ENCODE assay signal across 8 cellular contexts in the genomic region with DNA sequence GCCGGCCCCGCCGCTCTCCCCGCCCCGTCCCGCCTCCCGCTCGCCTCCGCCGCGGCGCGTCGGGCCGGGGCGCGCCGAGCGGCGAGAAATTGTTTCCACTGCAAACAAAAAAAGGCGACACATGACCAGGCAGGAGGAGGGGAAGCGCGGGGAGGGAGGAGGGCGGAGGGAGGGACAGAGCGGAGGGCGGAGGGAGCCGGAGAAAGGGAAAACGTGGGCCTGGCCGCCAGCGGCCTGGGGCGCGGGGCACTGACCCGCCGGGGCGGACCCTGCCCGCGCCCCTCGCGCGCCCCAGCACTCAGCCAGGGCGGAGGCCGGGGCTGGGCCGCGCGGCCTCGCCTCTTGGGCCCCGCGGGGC. TPM values are rescaled to one million over a fixed set of nuclear protein-coding genes. Genes with fewer than 3 reads are reported as not detected.
A peak's percentile ranks its signal among the peaks of the same experiment; 100 is the strongest.
DNase-seq lines count a peak whose midpoint lies in the region; ATAC-seq, FAIRE-seq and TF ChIP-seq lines count a peak whose summit lies in the region.

A gene with protein sequence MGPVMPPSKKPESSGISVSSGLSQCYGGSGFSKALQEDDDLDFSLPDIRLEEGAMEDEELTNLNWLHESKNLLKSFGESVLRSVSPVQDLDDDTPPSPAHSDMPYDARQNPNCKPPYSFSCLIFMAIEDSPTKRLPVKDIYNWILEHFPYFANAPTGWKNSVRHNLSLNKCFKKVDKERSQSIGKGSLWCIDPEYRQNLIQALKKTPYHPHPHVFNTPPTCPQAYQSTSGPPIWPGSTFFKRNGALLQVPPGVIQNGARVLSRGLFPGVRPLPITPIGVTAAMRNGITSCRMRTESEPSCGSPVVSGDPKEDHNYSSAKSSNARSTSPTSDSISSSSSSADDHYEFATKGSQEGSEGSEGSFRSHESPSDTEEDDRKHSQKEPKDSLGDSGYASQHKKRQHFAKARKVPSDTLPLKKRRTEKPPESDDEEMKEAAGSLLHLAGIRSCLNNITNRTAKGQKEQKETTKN (minus strand): TSS at position 123 of the 358 bp plus-strand sequence. CDS start 4,757 bp downstream, outside the sequence.

- CTCF ChIA-PET in A549 (lab: Yijun Ruan, JAX) (no interaction called here), WTC11 (lab: Charles Lee) (no interaction called here), mammary epithelial cell (lab: Charles Lee; ENCODE audit: low non-redundant PET) (no interaction called here)

- WGBS in A549 (ENCODE audit: missing lambda C conversion rate): 0% methylated on average over 2 of the region's 48 CpGs
- WGBS in mammary epithelial cell (ENCODE audit: low coverage, missing lambda C conversion rate): no CpG with 5 or more reads among the region's 48 CpGs

- TF ChIP-seq POLR2A in A549 (IDR thresholded peaks at IDR 0.05; ENCODE audit: low read length): no peak; the same call in 1 of the 2 replicates

- H3K4me2 ChIP-seq in A549 (peak within 1 kb of the TSS; percentile 92), mammary epithelial cell (ENCODE audit: insufficient read depth, low read depth, low read length) (peak within 1 kb of the TSS; percentile 96)

- POLR2A ChIA-PET in A549 (lab: Yijun Ruan, JAX): no interaction called here
- POLR2A ChIA-PET in WTC11 (lab: Charles Lee): no interaction called here

- H3K9me3 ChIP-seq in A549: no peaks in the 10 kb centered on the region
- H3K9me3 ChIP-seq in mammary epithelial cell (replicated peaks; ENCODE audit: insufficient read depth, low read length): no peaks in the 10 kb centered on the region

- no peaks in the 10 kb centered on the region for H3K36me3 ChIP-seq in mammary epithelial cell (ENCODE audit: insufficient read depth, low read length)

- H3K27ac Mint-ChIP-seq in WTC11 (peak within 1 kb of the TSS; percentile 98), immature natural killer cell (peak within 1 kb of the TSS; percentile 94 to 98 (median 96))

- no peak for TF ChIP-seq EP300 in A549 (IDR thresholded peaks at IDR 0.05)

- no peaks in the 10 kb centered on the region for H4K20me1 ChIP-seq in mammary epithelial cell (ENCODE audit: insufficient read depth, low read length)

- H3K4me3 ChIP-seq in A549 (peak within 1 kb of the TSS; percentile 96), mammary epithelial cell (replicated peaks in 1 of 3; ENCODE audit: insufficient read depth in 1 of 3, low read depth in 2 of 3, low read length in 3 of 3) (peak within 1 kb of the TSS; percentile 80 to 92 (median 87))

- H3K79me2 ChIP-seq in mammary epithelial cell (ENCODE audit: insufficient read depth, low read length): no peaks in the 10 kb centered on the region

- H3K9ac ChIP-seq in mammary epithelial cell (ENCODE audit: insufficient read depth, low read length): peak within 1 kb of the TSS; percentile 73

- H3K4me1 Mint-ChIP-seq in WTC11: peaks cover 61% of the 10 kb centered on the region
- peaks cover 61 to 68% of the 10 kb centered on the region in 2 donors for H3K4me1 Mint-ChIP-seq in immature natural killer cell

- dilution Hi-C loops in mammary epithelial cell (cut with HindIII; ENCODE audit: low sequenced_read_pairs): no loop called here

- no peaks in the 10 kb centered on the region for H3K9me3 Mint-ChIP-seq in WTC11
- no peaks in the 10 kb centered on the region for H3K9me3 Mint-ChIP-seq in immature natural killer cell

- intact Hi-C loops in mammary epithelial cell (cut with micrococcal nuclease): loop anchor here (5.0 to 10.0 kb wide), 6 partner anchors 198 to 495 kb away; no protein-coding TSS in a partner anchor

- H3K27ac ChIP-seq in A549: peak within 1 kb of the TSS; percentile 93 to 96
- H3K27ac ChIP-seq in mammary epithelial cell (ENCODE audit: insufficient read depth, low read depth, low read length): peak within 1 kb of the TSS; percentile 47

- BruUV-seq in mammary epithelial cell (replicated peaks; lab: Mats Ljungman, UMichigan): no TSS peak

- H3K36me3 Mint-ChIP-seq in WTC11 (peaks cover 32% of the 10 kb centered on the region), immature natural killer cell (peaks cover 4 to 12% (median 8%) of the 10 kb centered on the region in 3 donors)

- DNase-seq in A549 (ENCODE audit: low read depth in 1 of 2, low spot score in 1 of 2): peak; percentile 80 to 87
- peak; percentile 88 for DNase-seq in NCI-H2227 (lab: John Stamatoyannopoulos, UW; ENCODE audit: unreplicated experiment)
- DNase-seq in WTC11 (ENCODE audit: low spot score): peak; percentile 83
- DNase-seq in mammary epithelial cell: peak; percentile 84
- DNase-seq in immature natural killer cell: peak; percentile 82 to 88 (median 87)
- DNase-seq in smooth muscle cell of the brain vasculature (ENCODE audit: low read depth, low spot score): peak; percentile 77

- H3K27me3 Mint-ChIP-seq in WTC11 (ENCODE audit: low read depth): no peaks in the 10 kb centered on the region
- peaks cover 9 to 23% (median 22%) of the 10 kb centered on the region in 3 donors for H3K27me3 Mint-ChIP-seq in immature natural killer cell (ENCODE audit: low read depth in 3 of 3)

- H2AFZ ChIP-seq in mammary epithelial cell (ENCODE audit: low read depth, low read length): peak within 1 kb of the TSS; percentile 91

- H3K4me1 ChIP-seq in A549 (peaks cover 19% of the 10 kb centered on the region), mammary epithelial cell (ENCODE audit: insufficient read depth, low read length) (peaks cover 6% of the 10 kb centered on the region)

- in situ Hi-C loops in mammary epithelial cell (cut with MboI; ENCODE audit: low sequenced_read_pairs in 2 of 2): loop anchor here (25.0 kb wide), 2 partner anchors 380 to 495 kb away; no protein-coding TSS in a partner anchor

- no peak for TF ChIP-seq RAD21 in A549 (conservative IDR thresholded peaks at IDR 0.05 in 1 of 2, IDR thresholded peaks at IDR 0.05 in 1 of 2)

- TF ChIP-seq CTCF in A549 (IDR thresholded peaks at IDR 0.05): no peak
- no peak for TF ChIP-seq CTCF in WTC11 (IDR thresholded peaks at IDR 0.05)
- TF ChIP-seq CTCF in mammary epithelial cell (conservative IDR thresholded peaks at IDR 0.05 in 1 of 2, IDR thresholded peaks at IDR 0.05 in 1 of 2; ENCODE audit: extremely low read depth in 1 of 2, insufficient read depth in 1 of 2, low read depth in 1 of 2, low read length in 2 of 2): no peak

- H3K4me3 Mint-ChIP-seq in WTC11 (peak within 1 kb of the TSS; percentile 89), immature natural killer cell (peak within 1 kb of the TSS; percentile 94 to 99 (median 96))

- peaks cover 2% of the 10 kb centered on the region for H3K27me3 ChIP-seq in mammary epithelial cell (ENCODE audit: insufficient read depth, low read length)

- ATAC-seq in A549: peak; percentile 59 to 77
- ATAC-seq in GM18858 (IDR thresholded peaks at IDR 0.05; ENCODE audit: unreplicated experiment): peak; percentile 30
- ATAC-seq in HG03103 (IDR thresholded peaks at IDR 0.05; ENCODE audit: low read depth, unreplicated experiment): peak; percentile 42
- ATAC-seq in WTC11: peak; percentile 63

- FAIRE-seq in A549 (lab: Jason Lieb, UNC): no peak

TF ChIP-seq in A549, 52 proteins besides CTCF, POLR2A, EP300 and RAD21 (continues in another document):
- no peak for TF ChIP-seq SMC3 (IDR thresholded peaks at IDR 0.05)
- TF ChIP-seq MAZ (IDR thresholded peaks at IDR 0.05; ENCODE audit: borderline replicate concordance, low read depth, low read length): peak; percentile 78; the same call in 1 of the 2 replicates
- TF ChIP-seq, protein P1, sequence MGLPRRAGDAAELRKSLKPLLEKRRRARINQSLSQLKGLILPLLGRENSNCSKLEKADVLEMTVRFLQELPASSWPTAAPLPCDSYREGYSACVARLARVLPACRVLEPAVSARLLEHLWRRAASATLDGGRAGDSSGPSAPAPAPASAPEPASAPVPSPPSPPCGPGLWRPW (IDR thresholded peaks at IDR 0.05): no peak
- no peak for TF ChIP-seq RARB (CRISPR knock-in tag; IDR thresholded peaks at IDR 0.05)
- no peak for TF ChIP-seq ZFP36 (IDR thresholded peaks at IDR 0.05; ENCODE audit: borderline replicate concordance, partially characterized antibody)
- TF ChIP-seq BHLHE40 (IDR thresholded peaks at IDR 0.05; ENCODE audit: low read depth, low read length): no peak
- TF ChIP-seq JUN (IDR thresholded peaks at IDR 0.05): peak in 1 of 2 experiments; percentile 52; a peak in 1 of 5 replicates
- no peak for TF ChIP-seq HDAC2 (IDR thresholded peaks at IDR 0.05)
- no peak for TF ChIP-seq EHMT2 (IDR thresholded peaks at IDR 0.05; ENCODE audit: low read depth)
- no peak for TF ChIP-seq HOXA7 (CRISPR knock-in tag; IDR thresholded peaks at IDR 0.05)
- TF ChIP-seq FOXS1 (CRISPR knock-in tag; IDR thresholded peaks at IDR 0.05): no peak
- no peak for TF ChIP-seq HOXB13 (CRISPR knock-in tag; IDR thresholded peaks at IDR 0.05; ENCODE audit: low read depth)

TF ChIP-seq in WTC11, 78 proteins besides CTCF, POLR2A, EP300 and RAD21 (continues in another document):
- no peak for TF ChIP-seq MXD4 (CRISPR knock-in tag; IDR thresholded peaks at IDR 0.05; ENCODE audit: borderline replicate concordance)
- TF ChIP-seq, protein P2, sequence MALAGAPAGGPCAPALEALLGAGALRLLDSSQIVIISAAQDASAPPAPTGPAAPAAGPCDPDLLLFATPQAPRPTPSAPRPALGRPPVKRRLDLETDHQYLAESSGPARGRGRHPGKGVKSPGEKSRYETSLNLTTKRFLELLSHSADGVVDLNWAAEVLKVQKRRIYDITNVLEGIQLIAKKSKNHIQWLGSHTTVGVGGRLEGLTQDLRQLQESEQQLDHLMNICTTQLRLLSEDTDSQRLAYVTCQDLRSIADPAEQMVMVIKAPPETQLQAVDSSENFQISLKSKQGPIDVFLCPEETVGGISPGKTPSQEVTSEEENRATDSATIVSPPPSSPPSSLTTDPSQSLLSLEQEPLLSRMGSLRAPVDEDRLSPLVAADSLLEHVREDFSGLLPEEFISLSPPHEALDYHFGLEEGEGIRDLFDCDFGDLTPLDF (CRISPR knock-in tag; IDR thresholded peaks at IDR 0.05): no peak
- no peak for TF ChIP-seq OVOL2 (CRISPR knock-in tag; IDR thresholded peaks at IDR 0.05; ENCODE audit: borderline replicate concordance)

RNA-seq across cellular contexts. Expression of the gene that starts here (rescaled TPM):
- polyA plus RNA-seq in A549 (2011; rRNA removed) (6.4 and 6.7 TPM in 2 replicates), A549 (2017; fragmentation: RNase III; extraction: RNeasy Plus Mini Kit Qiagen cat#74134 plus additional on column Dnase treatment) (4.9 to 6.0 TPM (median 5.8 TPM) in 3 replicates), mammary epithelial cell (4.0 TPM), immature natural killer cell (100 to 1,000 TPM in 2 of 3 donors, 10 to 100 TPM in 1; 88.6 to 150 (median 102) TPM)
- 2.8 and 3.6 TPM in 2 replicates for polyA plus RNA-seq in A549 (2012; cell fraction: cytosol; rRNA removed)
- 1.9 and 2.3 TPM in 2 replicates for polyA plus RNA-seq in A549 (2012; cell fraction: nucleus; rRNA removed)
- polyA minus RNA-seq in A549 (2011; rRNA and poly(A)+ RNA removed): 8.5 and 13.2 TPM in 2 replicates
- total RNA-seq in WTC11 (2021) (143 to 170 TPM (median 147 TPM) in 3 replicates), mammary epithelial cell (10 to 100 TPM in 1 of 2 donors, 1 to 10 TPM in 1; 4.6 to 17.0 TPM)
- polyA minus RNA-seq in mammary epithelial cell: 18.6 TPM

Comparison
In these comparisons a context has a peak if more than half of its experiments do, and no peak if none do; other contexts are left out.
1. Peak in every context shown above with its lines: DNase-seq, ATAC-seq, H3K4me3 ChIP-seq and H3K27ac ChIP-seq.
2. RNA of the gene that starts here (polyA plus RNA-seq): 88.6 to 150 TPM in immature natural killer cell; 1.9 to 6.7 TPM in A549 and 4.0 TPM in mammary epithelial cell (single experiment); every median in the first group is over 10 times any median in the second.